Comparison of ENCODE assay signal across 25 cellular contexts in genomic region chr3:193174137-193174536, GRCh38.
"Had no signal": no experiment of that assay in that cellular context is flagged by ENCODE, and none has a peak within 500 bp of the region (broad histone marks: within the 10 kb centered on the region; RNA-seq: fewer than 3 reads in every experiment).

No MANE protein-coding gene starts in this region.

- H3K9me3 Mint-ChIP-seq: activated CD4-positive, alpha-beta T cell treated with anti-CD3 and anti-CD28 coated beads, Interleukin-2, amount 10 ng/mL, durations not matched to agents 7 days and 5 days; activated naive CD8-positive, alpha-beta T cell treated with anti-CD3 and anti-CD28 coated beads for 36 hours; T-helper 2 cell treated with Interferon-gamma antibody and Interleukin-4, amounts not matched to agents 5 μg/mL and 100 μg/mL, for 36 hours had no signal

- ATAC-seq: activated T-cell treated with anti-CD3 and anti-CD28 coated beads, Interleukin-2, amount 50 U/mL, for 72 hours; effector memory CD8-positive, alpha-beta T cell; gastrocnemius medialis; heart left ventricle; left lobe of liver; natural killer cell had no signal

- H3K27me3 ChIP-seq: brain microvascular endothelial cell, gastrocnemius medialis, heart left ventricle, neutrophil had no signal

- DNase-seq: activated CD4-positive, alpha-beta T cell treated with anti-CD3 and anti-CD28 coated beads, Interleukin-2, amount 10 ng/mL, durations not matched to agents 7 days and 5 days; activated CD4-positive, CD25-positive, alpha-beta regulatory T cell; activated CD8-positive, alpha-beta memory T cell treated with anti-CD3 and anti-CD28 coated beads, Interleukin-2, amount 50 U/mL, for 48 hours; activated gamma-delta T cell treated with Interleukin-2 at 50 U/mL for 16 hours; activated naive CD8-positive, alpha-beta T cell treated with anti-CD3 and anti-CD28 coated beads for 36 hours; activated T-cell treated with anti-CD3 and anti-CD28 coated beads, Interleukin-2, amount 50 U/mL, for 72 hours; anterior cingulate cortex; brain microvascular endothelial cell; cerebellar nuclear complex; effector memory CD8-positive, alpha-beta T cell; gastrocnemius medialis; heart left ventricle; mesenchymal stem cell; natural killer cell; retina; stimulated activated CD4-positive, alpha-beta T cell treated with anti-CD3 and anti-CD28 coated beads, Interleukin-15, amount 100 ng/mL, for 24 hours; stimulated activated CD4-positive, alpha-beta T cell treated with anti-CD3 and anti-CD28 coated beads, Interleukin-4, amount 100 ng/mL, for 4 hours; stimulated activated CD8-positive, alpha-beta memory T cell treated with anti-CD3 and anti-CD28 coated beads, Interleukin-4, amount 100 ng/mL, for 48 hours; stimulated activated naive CD4-positive, alpha-beta T cell treated with Interleukin-2 at 50 U/mL for 16 hours; substantia nigra had no signal

- H3K4me1 ChIP-seq: gastrocnemius medialis, heart left ventricle had no signal

- H3K4me3 Mint-ChIP-seq: activated CD4-positive, alpha-beta T cell treated with anti-CD3 and anti-CD28 coated beads, Interleukin-2, amount 10 ng/mL, durations not matched to agents 7 days and 5 days; activated naive CD8-positive, alpha-beta T cell treated with anti-CD3 and anti-CD28 coated beads for 36 hours; activated T-cell treated with anti-CD3 and anti-CD28 coated beads, Interleukin-2, amount 50 U/mL, for 72 hours; dendritic cell treated with granulocyte-macrophage colony-stimulating factor and Interleukin-4, amounts not matched to agents 40 ng/mL and 50 ng/mL, for 4 days; effector memory CD8-positive, alpha-beta T cell; natural killer cell; T-helper 2 cell treated with Interferon-gamma antibody and Interleukin-4, amounts not matched to agents 5 μg/mL and 100 μg/mL, for 36 hours had no signal

- H3K9me3 ChIP-seq: gastrocnemius medialis, heart left ventricle, neutrophil had no signal

- H3K4me3 ChIP-seq: gastrocnemius medialis, heart left ventricle had no signal

- H3K27ac ChIP-seq: brain microvascular endothelial cell, epithelial cell of prostate, gastrocnemius medialis, heart left ventricle, neutrophil had no signal

- H3K27ac Mint-ChIP-seq: activated CD4-positive, alpha-beta T cell treated with anti-CD3 and anti-CD28 coated beads, Interleukin-2, amount 10 ng/mL, durations not matched to agents 7 days and 5 days; activated naive CD8-positive, alpha-beta T cell treated with anti-CD3 and anti-CD28 coated beads for 36 hours; activated T-cell treated with anti-CD3 and anti-CD28 coated beads, Interleukin-2, amount 50 U/mL, for 72 hours; dendritic cell treated with granulocyte-macrophage colony-stimulating factor and Interleukin-4, amounts not matched to agents 40 ng/mL and 50 ng/mL, for 4 days; effector memory CD8-positive, alpha-beta T cell; natural killer cell; T-helper 2 cell treated with Interferon-gamma antibody and Interleukin-4, amounts not matched to agents 5 μg/mL and 100 μg/mL, for 36 hours had no signal

- H3K36me3 Mint-ChIP-seq: activated naive CD8-positive, alpha-beta T cell treated with anti-CD3 and anti-CD28 coated beads for 36 hours; natural killer cell had no signal

- H3K36me3 ChIP-seq: brain microvascular endothelial cell, gastrocnemius medialis, heart left ventricle, neutrophil had no signal

- H3K4me1 Mint-ChIP-seq: activated CD4-positive, alpha-beta T cell treated with anti-CD3 and anti-CD28 coated beads, Interleukin-2, amount 10 ng/mL, durations not matched to agents 7 days and 5 days; activated naive CD8-positive, alpha-beta T cell treated with anti-CD3 and anti-CD28 coated beads for 36 hours; natural killer cell had no signal

- H3K27me3 Mint-ChIP-seq: activated CD4-positive, alpha-beta T cell treated with anti-CD3 and anti-CD28 coated beads, Interleukin-2, amount 10 ng/mL, durations not matched to agents 7 days and 5 days; dendritic cell treated with granulocyte-macrophage colony-stimulating factor and Interleukin-4, amounts not matched to agents 40 ng/mL and 50 ng/mL, for 4 days had no signal
